ENCODE assay signal across 18 cellular contexts in the genomic region with DNA sequence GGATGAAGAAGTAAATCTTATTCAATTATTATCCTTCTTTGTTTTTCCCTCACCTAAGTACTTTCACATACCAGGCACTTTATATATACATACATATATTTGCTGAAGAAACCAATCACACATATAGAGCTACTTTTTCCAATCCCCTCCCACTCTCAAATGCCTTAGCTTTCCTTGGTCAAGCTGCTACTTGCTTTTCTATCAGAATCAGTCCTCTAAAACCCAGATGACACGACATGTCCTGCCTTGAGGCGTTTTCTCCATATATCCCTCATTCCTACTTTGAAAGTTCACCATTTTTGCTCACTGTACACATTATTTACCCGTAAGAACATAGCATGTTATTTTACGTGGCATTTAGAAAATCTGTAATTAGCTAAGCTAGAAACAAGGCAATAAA. TPM values are rescaled to one million over a fixed set of nuclear protein-coding genes. Genes with fewer than 3 reads are reported as not detected.
DNase-seq lines count a peak whose midpoint lies in the region; ATAC-seq, FAIRE-seq and TF ChIP-seq lines count a peak whose summit lies in the region.
"Had no signal": no experiment of that assay in that cellular context is flagged by ENCODE, and none has a peak within 500 bp of the region (broad histone marks: within the 10 kb centered on the region; RNA-seq: fewer than 3 reads in every experiment).

No MANE protein-coding gene starts in this region.

- CTCF ChIA-PET in RWPE1 (lab: Yijun Ruan, JAX), result interaction anchor here (0.6 to 1.2 kb wide), 4 partner anchors 27 to 346 kb away, joined by 3 to 4 read pairs (median 3); no protein-coding TSS in a partner anchor

- peaks cover 21% of the 10 kb centered on the region for H3K4me1 Mint-ChIP-seq in activated naive CD8-positive, alpha-beta T cell treated with anti-CD3 and anti-CD28 coated beads, Interleukin-2, amount 50 U/mL, for 24 hours

- no peak for FAIRE-seq in bronchial epithelial cell (lab: Jason Lieb, UNC)
- no peak for FAIRE-seq in keratinocyte (lab: Jason Lieb, UNC)
- FAIRE-seq: A204.1, D721Med, G401.6 had no signal

- peak overlapping the region; percentile 94 for H3K4me2 ChIP-seq in keratinocyte (ENCODE audit: control insufficient read depth, extremely low read depth, insufficient read depth, low read depth, low read length)

- H3K36me3 ChIP-seq in bronchial epithelial cell (ENCODE audit: control insufficient read depth, insufficient read depth, low read length) (peaks cover 13% of the 10 kb centered on the region), keratinocyte (ENCODE audit: control insufficient read depth in 2 of 2, extremely low read depth in 1 of 2, insufficient read depth in 2 of 2, low read length in 2 of 2) (peaks cover 0 to 29% of the 10 kb centered on the region in 2 experiments), BE2C (no peaks in the 10 kb centered on the region)
- H3K36me3 ChIP-seq: HAP-1 had no signal

- TF ChIP-seq CTCF in RWPE1 (conservative IDR thresholded peaks at IDR 0.05; ENCODE audit: low read depth), result no peak
- no peak for TF ChIP-seq CTCF in bronchial epithelial cell (IDR thresholded peaks at IDR 0.05; ENCODE audit: insufficient read depth, low read length, severe bottlenecking)
- no peak for TF ChIP-seq CTCF in keratinocyte (optimal IDR thresholded peaks at IDR 0.05 in 1 of 3, IDR thresholded peaks at IDR 0.05 in 1 of 3, conservative IDR thresholded peaks at IDR 0.05 in 1 of 3; ENCODE audit: extremely low read depth in 1 of 3, insufficient read depth in 2 of 3, low read length in 3 of 3)
- TF ChIP-seq CTCF in BE2C (IDR thresholded peaks at IDR 0.05; ENCODE audit: low read depth, low read length), result no peak

- H4K20me1 ChIP-seq in keratinocyte (ENCODE audit: control insufficient read depth, extremely low read depth, insufficient read depth, low read length), result no peaks in the 10 kb centered on the region

- POLR2A ChIA-PET in RWPE1 (lab: Yijun Ruan, JAX; ENCODE audit: low non-redundant PET), result no interaction called here

- no peaks in the 10 kb centered on the region for H3K9me3 ChIP-seq in keratinocyte (ENCODE audit: control insufficient read depth, low read depth, low read length)
- H3K9me3 ChIP-seq in BE2C, result no peaks in the 10 kb centered on the region
- H3K9me3 ChIP-seq: Caco-2, HAP-1 had no signal

- no peak overlapping the region for H3K4me3 ChIP-seq in bronchial epithelial cell (ENCODE audit: low read depth, low read length)
- peak overlapping the region in 1 of 3 experiments; percentile 39 for H3K4me3 ChIP-seq in keratinocyte (ENCODE audit: control insufficient read depth in 2 of 3, extremely low read depth in 1 of 3, insufficient read depth in 2 of 3, low read depth in 1 of 3, low read length in 3 of 3)
- no peak overlapping the region for H3K4me3 ChIP-seq in BE2C (ENCODE audit: low read depth, low read length)
- H3K4me3 ChIP-seq: GM23248, HAP-1 had no signal

- H3K27me3 Mint-ChIP-seq in activated naive CD8-positive, alpha-beta T cell treated with anti-CD3 and anti-CD28 coated beads, Interleukin-2, amount 50 U/mL, for 24 hours, result peaks cover 4% of the 10 kb centered on the region

- dilution Hi-C loops in keratinocyte (cut with MboI; ENCODE audit: extremely low pct_ligation_motif_present, low sequenced_read_pairs), result no loop called here

- ATAC-seq in HG03520 (IDR thresholded peaks at IDR 0.05; ENCODE audit: unreplicated experiment) (no peak), GM18870 (IDR thresholded peaks at IDR 0.05; ENCODE audit: unreplicated experiment) (no peak)
- ATAC-seq in activated naive CD8-positive, alpha-beta T cell treated with anti-CD3 and anti-CD28 coated beads, Interleukin-2, amount 50 U/mL, for 24 hours, result no peak

- H3K27ac Mint-ChIP-seq in activated naive CD8-positive, alpha-beta T cell treated with anti-CD3 and anti-CD28 coated beads, Interleukin-2, amount 50 U/mL, for 24 hours, result no peak overlapping the region
- H3K27ac Mint-ChIP-seq: CD4-positive, alpha-beta T cell had no signal

- no peak overlapping the region for H3K9ac ChIP-seq in keratinocyte (ENCODE audit: control insufficient read depth, extremely low read depth, insufficient read depth, low read length)
- H3K9ac ChIP-seq: GM23248 had no signal

- DNase-seq in RWPE1 (ENCODE audit: low spot score) (peak; percentile 27), bronchial epithelial cell (ENCODE audit: low read depth) (peak; percentile 75), keratinocyte (ENCODE audit: low read depth, low spot score) (no peak), BE2C (no peak)
- no peak for DNase-seq in activated naive CD8-positive, alpha-beta T cell treated with anti-CD3 and anti-CD28 coated beads, Interleukin-2, amount 50 U/mL, for 24 hours
- DNase-seq: ACHN; Caco-2; CD4-positive, alpha-beta T cell had no signal

- no peaks in the 10 kb centered on the region for H3K9me1 ChIP-seq in keratinocyte (ENCODE audit: control insufficient read depth, extremely low read depth, insufficient read depth, low read length)

- H3K4me1 ChIP-seq in keratinocyte (ENCODE audit: control insufficient read depth, extremely low read depth, insufficient read depth, low read length) (peaks cover 46% of the 10 kb centered on the region), BE2C (no peaks in the 10 kb centered on the region)
- H3K4me1 ChIP-seq: Caco-2, HAP-1 had no signal

- peaks cover 88% of the 10 kb centered on the region for H3K79me2 ChIP-seq in keratinocyte (ENCODE audit: control insufficient read depth, insufficient read depth, low read length)

- H3K27ac ChIP-seq in RWPE1, result no peak overlapping the region
- peak overlapping the region; percentile 45 for H3K27ac ChIP-seq in keratinocyte (ENCODE audit: control insufficient read depth, insufficient read depth, low read length)
- H3K27ac ChIP-seq: C4-2B, GM23248, HL-60 had no signal

- H3K4me3 Mint-ChIP-seq in activated naive CD8-positive, alpha-beta T cell treated with anti-CD3 and anti-CD28 coated beads, Interleukin-2, amount 50 U/mL, for 24 hours, result no peak overlapping the region
- H3K4me3 Mint-ChIP-seq: CD4-positive, alpha-beta T cell had no signal

- H3K36me3 Mint-ChIP-seq in activated naive CD8-positive, alpha-beta T cell treated with anti-CD3 and anti-CD28 coated beads, Interleukin-2, amount 50 U/mL, for 24 hours (ENCODE audit: low read depth), result no peaks in the 10 kb centered on the region

- H3K27me3 ChIP-seq in bronchial epithelial cell (ENCODE audit: control insufficient read depth, insufficient read depth, low read length) (no peaks in the 10 kb centered on the region), keratinocyte (ENCODE audit: control insufficient read depth, extremely low read depth, insufficient read depth, low read length) (no peaks in the 10 kb centered on the region), BE2C (no peaks in the 10 kb centered on the region)

- no peak overlapping the region for H2AFZ ChIP-seq in keratinocyte (ENCODE audit: control insufficient read depth, low read length)
- H2AFZ ChIP-seq: GM23248 had no signal

- no peaks in the 10 kb centered on the region for H3K9me3 Mint-ChIP-seq in activated naive CD8-positive, alpha-beta T cell treated with anti-CD3 and anti-CD28 coated beads, Interleukin-2, amount 50 U/mL, for 24 hours
- H3K9me3 Mint-ChIP-seq: CD4-positive, alpha-beta T cell had no signal

RNA-seq across cellular contexts. Expression of gene RAB38, which starts 5.4 kb away (rescaled TPM):
- total RNA-seq in bronchial epithelial cell, result 192 and 403 TPM in 2 replicates
- 87.1 to 147 TPM (median 146 TPM) in 3 replicates for polyA plus RNA-seq in keratinocyte
- polyA plus RNA-seq in keratinocyte (2011; ENCODE audit: low read depth), result 46.0 TPM
- polyA plus RNA-seq in keratinocyte (2011; cell fraction: cytosol; rRNA removed), result 86.8 and 145 TPM in 2 replicates
- polyA plus RNA-seq in keratinocyte (2011; cell fraction: nucleus; rRNA removed), result 43.5 and 50.4 TPM in 2 replicates
- polyA plus RNA-seq in keratinocyte (2012; ENCODE audit: low replicate concordance), result 63.8 and 159 TPM in 2 replicates
- polyA minus RNA-seq in keratinocyte, result 41.0 to 109 TPM (median 106 TPM) in 3 replicates
- polyA minus RNA-seq in keratinocyte (2011; cell fraction: cytosol; rRNA and poly(A)+ RNA removed), result 51.6 TPM
- 45.8 and 59.4 TPM in 2 replicates for polyA minus RNA-seq in keratinocyte (2011; cell fraction: nucleus; rRNA and poly(A)+ RNA removed)
- polyA plus RNA-seq in BE2C (2012; ENCODE audit: insufficient read depth, insufficient read length, low read depth), result not detected
- total RNA-seq: HT1080 had no signal

Comparison
In these comparisons a context has a peak if more than half of its experiments do, and no peak if none do; other contexts are left out.
1. DNase-seq: peak in RWPE1 (single experiment) and bronchial epithelial cell (single experiment); none in keratinocyte (single experiment), BE2C (single experiment) and activated naive CD8-positive, alpha-beta T cell treated with anti-CD3 and anti-CD28 coated beads, Interleukin-2, amount 50 U/mL, for 24 hours (single experiment).